ENCODE assay signal across 23 cellular contexts in the genomic region with DNA sequence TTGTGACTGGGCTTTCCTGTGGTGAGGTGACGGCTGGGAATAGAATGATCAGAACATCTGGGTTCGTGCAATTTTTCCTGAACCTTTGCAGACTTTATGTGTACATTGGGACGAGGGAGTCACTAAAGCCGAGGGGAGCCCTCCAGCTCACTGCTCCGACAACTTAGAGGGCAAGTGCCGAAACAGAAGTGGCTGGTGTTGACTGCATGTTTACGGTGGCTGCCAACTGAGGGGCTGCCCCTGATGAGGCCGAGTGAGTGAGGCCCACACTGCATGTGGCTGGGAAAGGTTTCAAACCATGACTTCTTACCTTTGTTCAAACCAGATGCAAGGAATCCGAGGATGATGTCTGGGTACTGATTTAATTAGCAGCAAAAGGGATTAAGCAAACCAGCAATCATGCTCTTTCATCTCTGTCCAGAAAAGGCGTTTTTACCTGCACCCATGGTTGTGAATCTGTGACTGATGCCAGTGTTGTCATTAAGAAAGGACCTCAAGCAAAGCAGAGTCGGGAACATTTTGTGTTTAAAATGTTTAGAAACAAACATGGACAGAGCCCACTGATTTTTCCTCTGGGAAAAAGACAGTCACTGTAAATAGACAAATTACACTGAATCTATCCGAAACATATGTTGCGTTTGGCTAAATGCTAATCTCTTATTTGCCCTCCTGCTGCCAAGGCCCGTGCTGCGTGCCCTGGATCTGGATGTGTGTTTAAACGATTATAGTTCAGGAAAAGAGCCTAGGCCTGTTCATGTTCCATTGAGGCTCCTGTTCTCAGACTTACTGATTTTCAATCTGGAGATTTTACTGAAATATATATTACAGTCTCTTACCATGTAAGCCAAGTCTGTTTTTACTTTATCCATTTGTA.
DNase-seq lines count a peak whose midpoint lies in the region; ATAC-seq and TF ChIP-seq lines count a peak whose summit lies in the region.
"Had no signal": no experiment of that assay in that cellular context is flagged by ENCODE, and none has a peak within 500 bp of the region (broad histone marks: within the 10 kb centered on the region; RNA-seq: fewer than 3 reads in every experiment).

No MANE protein-coding gene starts in this region.

- no peak for ATAC-seq in HG02642 (IDR thresholded peaks at IDR 0.05; ENCODE audit: poor library complexity, unreplicated experiment)
- no peak for ATAC-seq in activated T-cell treated with anti-CD3 and anti-CD28 coated beads, Interleukin-2, amount 50 U/mL, for 4 hours
- ATAC-seq: mucosa of descending colon, Panc1, psoas muscle had no signal

- H3K4me1 Mint-ChIP-seq in brain (peaks cover 56% of the 10 kb centered on the region), nephron progenitor cell (peaks cover 55% of the 10 kb centered on the region)
- peaks cover 17% of the 10 kb centered on the region for H3K4me1 Mint-ChIP-seq in activated T-cell treated with anti-CD3 and anti-CD28 coated beads, Interleukin-2, amount 50 U/mL, for 24 hours (ENCODE audit: low read depth)
- peaks cover 11% of the 10 kb centered on the region for H3K4me1 Mint-ChIP-seq in activated T-cell treated with anti-CD3 and anti-CD28 coated beads, Interleukin-2, amount 50 U/mL, for 4 hours (ENCODE audit: low read depth)

- DNase-seq in DMS 273 (lab: John Stamatoyannopoulos, UW; ENCODE audit: unreplicated experiment) (peak; percentile 83), NCI-H2171 treated with DMSO at 0.1 percent for 48 hours (lab: John Stamatoyannopoulos, UW) (peak; percentile 65), nephron progenitor cell (no peak), activated gamma-delta T cell treated with Interleukin-2 at 50 U/mL for 16 hours (no peak)
- no peak for DNase-seq in activated T-cell treated with anti-CD3 and anti-CD28 coated beads, Interleukin-2, amount 50 U/mL, for 24 hours
- no peak for DNase-seq in activated T-cell treated with anti-CD3 and anti-CD28 coated beads, Interleukin-2, amount 50 U/mL, for 4 hours
- DNase-seq: activated CD4-positive, alpha-beta T cell treated with anti-CD3 and anti-CD28 coated beads, Interleukin-2, amount 50 U/mL, for 4 hours; activated CD8-positive, alpha-beta memory T cell treated with anti-CD3 and anti-CD28 coated beads, Interleukin-2, amount 50 U/mL, for 4 hours; activated gamma-delta T cell; EL; H7; immature natural killer cell; left ventricle myocardium inferior; MM.1S; mucosa of descending colon; NCI-H1694; psoas muscle; SJCRH30 had no signal

- no peaks in the 10 kb centered on the region for H3K36me3 Mint-ChIP-seq in brain
- H3K36me3 Mint-ChIP-seq in nephron progenitor cell (ENCODE audit: low read depth) = peaks cover 22% of the 10 kb centered on the region
- H3K36me3 Mint-ChIP-seq in activated T-cell treated with anti-CD3 and anti-CD28 coated beads, Interleukin-2, amount 50 U/mL, for 24 hours (ENCODE audit: low read depth) = no peaks in the 10 kb centered on the region
- no peaks in the 10 kb centered on the region for H3K36me3 Mint-ChIP-seq in activated T-cell treated with anti-CD3 and anti-CD28 coated beads, Interleukin-2, amount 50 U/mL, for 4 hours (ENCODE audit: insufficient read depth)
- H3K36me3 Mint-ChIP-seq: immature natural killer cell had no signal

- H3K27ac Mint-ChIP-seq in brain = peak overlapping the region in 4 of 5 experiments; percentile 59 to 87 (median 71)
- H3K27ac Mint-ChIP-seq in nephron progenitor cell = peak overlapping the region; percentile 85
- H3K27ac Mint-ChIP-seq in activated T-cell treated with anti-CD3 and anti-CD28 coated beads, Interleukin-2, amount 50 U/mL, for 24 hours = no peak overlapping the region
- H3K27ac Mint-ChIP-seq: immature natural killer cell; T-helper 1 cell treated with Interleukin-12 subunit alpha and Interleukin-12 subunit beta and Interleukin-4 antibody, amounts not matched to agents 30 μg/mL and 1 μg/mL, for 36 hours had no signal

- H3K27me3 Mint-ChIP-seq in brain (peaks cover 4% of the 10 kb centered on the region), nephron progenitor cell (ENCODE audit: low read depth, poor library complexity) (no peaks in the 10 kb centered on the region)
- peaks cover 2% of the 10 kb centered on the region for H3K27me3 Mint-ChIP-seq in activated T-cell treated with anti-CD3 and anti-CD28 coated beads, Interleukin-2, amount 50 U/mL, for 24 hours
- peaks cover 8% of the 10 kb centered on the region for H3K27me3 Mint-ChIP-seq in activated T-cell treated with anti-CD3 and anti-CD28 coated beads, Interleukin-2, amount 50 U/mL, for 4 hours (ENCODE audit: low read depth)

- H3K9me3 Mint-ChIP-seq in brain (peaks cover 0 to 5% (median 4%) of the 10 kb centered on the region in 5 experiments), nephron progenitor cell (no peaks in the 10 kb centered on the region)
- no peaks in the 10 kb centered on the region for H3K9me3 Mint-ChIP-seq in activated T-cell treated with anti-CD3 and anti-CD28 coated beads, Interleukin-2, amount 50 U/mL, for 24 hours
- H3K9me3 Mint-ChIP-seq in activated T-cell treated with anti-CD3 and anti-CD28 coated beads, Interleukin-2, amount 50 U/mL, for 4 hours = no peaks in the 10 kb centered on the region
- H3K9me3 Mint-ChIP-seq: immature natural killer cell; neural crest cell; T-helper 1 cell treated with Interleukin-12 subunit alpha and Interleukin-12 subunit beta and Interleukin-4 antibody, amounts not matched to agents 30 μg/mL and 1 μg/mL, for 36 hours had no signal

- H3K4me3 Mint-ChIP-seq in brain (peak overlapping the region in 4 of 5 experiments; percentile 16 to 48 (median 26)), nephron progenitor cell (no peak overlapping the region)
- no peak overlapping the region for H3K4me3 Mint-ChIP-seq in activated T-cell treated with anti-CD3 and anti-CD28 coated beads, Interleukin-2, amount 50 U/mL, for 24 hours
- H3K4me3 Mint-ChIP-seq in activated T-cell treated with anti-CD3 and anti-CD28 coated beads, Interleukin-2, amount 50 U/mL, for 4 hours = no peak overlapping the region
- H3K4me3 Mint-ChIP-seq: immature natural killer cell; neural crest cell; T-helper 1 cell treated with Interleukin-12 subunit alpha and Interleukin-12 subunit beta and Interleukin-4 antibody, amounts not matched to agents 30 μg/mL and 1 μg/mL, for 36 hours had no signal

- TF ChIP-seq CTCF in brain (conservative IDR thresholded peaks at IDR 0.05) (no peak), nephron progenitor cell (IDR thresholded peaks at IDR 0.05) (no peak)

Comparison
In these comparisons a context has a peak if more than half of its experiments do, and no peak if none do; other contexts are left out.
1. DNase-seq: peak in DMS 273 (single experiment) and NCI-H2171 treated with DMSO at 0.1 percent for 48 hours (single experiment); none in nephron progenitor cell (single experiment), activated T-cell treated with anti-CD3 and anti-CD28 coated beads, Interleukin-2, amount 50 U/mL, for 24 hours (single experiment), activated T-cell treated with anti-CD3 and anti-CD28 coated beads, Interleukin-2, amount 50 U/mL, for 4 hours (single experiment) and activated gamma-delta T cell treated with Interleukin-2 at 50 U/mL for 16 hours (single experiment).
2. H3K4me3 Mint-ChIP-seq: peak in brain (4 of 5); none in nephron progenitor cell (single experiment), activated T-cell treated with anti-CD3 and anti-CD28 coated beads, Interleukin-2, amount 50 U/mL, for 24 hours (single experiment) and activated T-cell treated with anti-CD3 and anti-CD28 coated beads, Interleukin-2, amount 50 U/mL, for 4 hours (single experiment).